15 cellular contexts compared by ENCODE assay signal in the genomic region with DNA sequence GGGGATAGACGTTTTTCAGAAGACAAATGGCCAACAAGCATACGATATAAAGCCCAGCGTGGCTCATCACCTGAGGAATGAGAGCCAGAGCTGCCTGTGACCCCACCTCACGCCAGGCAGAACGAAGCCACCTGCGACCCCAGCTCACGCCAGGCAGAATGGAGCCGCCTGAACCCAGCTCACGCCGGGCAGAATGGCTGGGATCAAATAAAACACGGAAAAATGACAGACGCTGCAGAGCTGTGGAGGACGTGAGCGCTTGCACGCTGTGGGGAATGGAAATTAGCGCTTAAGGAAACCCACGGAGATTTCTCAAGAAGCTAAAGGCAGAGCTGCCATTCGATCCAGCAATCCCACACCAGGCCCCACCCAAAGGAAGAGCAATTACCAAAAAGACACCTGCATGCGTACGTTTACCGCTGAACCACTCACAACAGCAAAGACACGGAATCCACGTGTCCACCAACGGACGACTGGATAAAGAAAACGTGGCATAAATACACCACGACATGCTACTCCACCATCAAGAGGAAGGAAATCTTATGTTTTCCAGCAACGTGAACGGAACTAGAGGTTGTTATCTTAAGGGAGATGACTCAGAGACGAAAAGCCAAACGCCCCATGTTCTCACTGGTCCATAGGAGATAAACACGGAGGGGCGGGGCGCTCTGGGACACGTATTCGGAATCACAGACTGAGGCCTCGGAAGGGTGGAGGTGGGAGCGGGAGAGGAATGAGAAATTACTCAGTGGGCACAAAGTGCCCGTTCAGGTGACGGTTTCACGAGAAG. TPM values are rescaled to one million over a fixed set of nuclear protein-coding genes. Genes with fewer than 3 reads are reported as not detected.
DNase-seq lines count a peak whose midpoint lies in the region; ATAC-seq, FAIRE-seq and TF ChIP-seq lines count a peak whose summit lies in the region.
"Had no signal": no experiment of that assay in that cellular context is flagged by ENCODE, and none has a peak within 500 bp of the region (broad histone marks: within the 10 kb centered on the region; RNA-seq: fewer than 3 reads in every experiment).

No MANE protein-coding gene starts in this region.

- no peak for TF ChIP-seq RAD21 in HepG2 (CRISPR knock-in tag; IDR thresholded peaks at IDR 0.05)

- in situ Hi-C loops in brain microvascular endothelial cell (cut with HindIII; ENCODE audit: low pct_ligation_motif_present, low sequenced_read_pairs) = no loop called here
- in situ Hi-C loops in HepG2 (cut with HindIII; ENCODE audit: extremely low pct_ligation_motif_present, low pct_unique_long_range_greater_than_20kb) = no loop called here

- H3K27me3 Mint-ChIP-seq in activated naive CD4-positive, alpha-beta T cell treated with anti-CD3 and anti-CD28 coated beads, Interleukin-2, amount 50 U/mL, for 24 hours = no peaks in the 10 kb centered on the region
- no peaks in the 10 kb centered on the region for H3K27me3 Mint-ChIP-seq in MCF 10A (ENCODE audit: insufficient read depth, unreplicated experiment)
- H3K27me3 Mint-ChIP-seq: stimulated activated naive CD8-positive, alpha-beta T cell treated with anti-CD3 and anti-CD28 coated beads, Interleukin-15, Interleukin-2, amounts not matched to agents 100 ng/mL and 50 ng/mL, for 24 hours had no signal

- TF ChIP-seq POLR2A in HepG2 (IDR thresholded peaks at IDR 0.05; ENCODE audit: insufficient read depth in 1 of 2, low read depth in 2 of 2, low read length in 2 of 2) (no peak), stomach (IDR thresholded peaks at IDR 0.05) (no peak)

- H3K4me3 Mint-ChIP-seq in activated naive CD4-positive, alpha-beta T cell treated with anti-CD3 and anti-CD28 coated beads, Interleukin-2, amount 50 U/mL, for 24 hours = no peak overlapping the region
- no peak overlapping the region for H3K4me3 Mint-ChIP-seq in MCF 10A (ENCODE audit: unreplicated experiment)
- H3K4me3 Mint-ChIP-seq: endodermal cell; nephron; stimulated activated naive CD8-positive, alpha-beta T cell treated with anti-CD3 and anti-CD28 coated beads, Interleukin-15, Interleukin-2, amounts not matched to agents 100 ng/mL and 50 ng/mL, for 24 hours had no signal

- FAIRE-seq in HepG2 (lab: Jason Lieb, UNC) = no peak

- H3K27ac ChIP-seq in brain microvascular endothelial cell (peak overlapping the region; percentile 85), HepG2 (ENCODE audit: extremely low read length, insufficient read depth, low read length) (no peak overlapping the region), stomach (peak overlapping the region in 3 of 5 donors; percentile 50 to 69 (median 54))

- no peak for TF ChIP-seq CTCF in brain microvascular endothelial cell (IDR thresholded peaks at IDR 0.05; ENCODE audit: low read depth, low read length, missing control alignments)
- TF ChIP-seq CTCF in HepG2 (CRISPR knock-in tag; IDR thresholded peaks at IDR 0.05) = no peak
- no peak for TF ChIP-seq CTCF in stomach (IDR thresholded peaks at IDR 0.05)
- no peak for TF ChIP-seq CTCF in MCF 10A (IDR thresholded peaks at IDR 0.05; ENCODE audit: unreplicated experiment)

- H3K4me3 ChIP-seq in brain microvascular endothelial cell (ENCODE audit: low read depth, low read length) (no peak overlapping the region), HepG2 (replicated peaks in 1 of 3; ENCODE audit: insufficient read depth in 1 of 3, low read depth in 2 of 3, low read length in 3 of 3) (no peak overlapping the region), stomach (no peak overlapping the region)

- no peak overlapping the region for H2AFZ ChIP-seq in HepG2 (ENCODE audit: low read length)

- H3K9me3 ChIP-seq in HepG2 (ENCODE audit: low read length) (no peaks in the 10 kb centered on the region), stomach (no peaks in the 10 kb centered on the region)

- WGBS in HepG2 (ENCODE audit: low lambda C conversion rate) = 33% methylated on average over 41 of the region's 41 CpGs
- WGBS in stomach, 5 donors = 74 to 82% (median 77%) methylated on average over 41 of the region's 41 CpGs

- peak overlapping the region; percentile 72 for H3K27ac Mint-ChIP-seq in activated naive CD4-positive, alpha-beta T cell treated with anti-CD3 and anti-CD28 coated beads, Interleukin-2, amount 50 U/mL, for 24 hours
- no peak overlapping the region for H3K27ac Mint-ChIP-seq in MCF 10A (ENCODE audit: low read depth, unreplicated experiment)
- H3K27ac Mint-ChIP-seq: endodermal cell; stimulated activated naive CD8-positive, alpha-beta T cell treated with anti-CD3 and anti-CD28 coated beads, Interleukin-15, Interleukin-2, amounts not matched to agents 100 ng/mL and 50 ng/mL, for 24 hours had no signal

- no peak for DNase-seq in activated naive CD4-positive, alpha-beta T cell treated with Interleukin-2 at 50 U/mL for 16 hours
- DNase-seq in brain microvascular endothelial cell (peak; percentile 97), HepG2 (ENCODE audit: low spot score) (peak; percentile 12), stomach (peak; percentile 77), MCF 10A (ENCODE audit: unreplicated experiment) (no peak), NCI-H446 treated with DMSO at 0.1 percent for 48 hours (lab: John Stamatoyannopoulos, UW) (no peak), MV-4-11 (lab: John Stamatoyannopoulos, UW) (no peak)
- DNase-seq: ACHN; activated CD4-positive, alpha-beta T cell treated with anti-CD3 and anti-CD28 coated beads, Interleukin-2, amount 50 U/mL, for 1 hour; endodermal cell; SIG-M5; stimulated activated CD4-positive, alpha-beta T cell treated with anti-CD3 and anti-CD28 coated beads, Interleukin-1b, Interleukin-23, amount 100 ng/mL, for 48 hours had no signal

- H3K4me1 Mint-ChIP-seq in activated naive CD4-positive, alpha-beta T cell treated with anti-CD3 and anti-CD28 coated beads, Interleukin-2, amount 50 U/mL, for 24 hours = no peaks in the 10 kb centered on the region
- H3K4me1 Mint-ChIP-seq in MCF 10A (ENCODE audit: insufficient read depth, unreplicated experiment) = peaks cover 7% of the 10 kb centered on the region
- H3K4me1 Mint-ChIP-seq: endodermal cell, nephron had no signal

- no peaks in the 10 kb centered on the region for H3K27me3 ChIP-seq in brain microvascular endothelial cell (replicated peaks)
- H3K27me3 ChIP-seq in HepG2 (ENCODE audit: control insufficient read depth in 1 of 2, insufficient read depth in 2 of 2, low read length in 2 of 2) = peaks cover 11 to 39% of the 10 kb centered on the region in 2 experiments; a peak in 3 of 5 replicates
- H3K27me3 ChIP-seq in stomach = no peaks in the 10 kb centered on the region

- ATAC-seq in HepG2 = no peak

- BruUV-seq in HepG2 (replicated peaks; lab: Mats Ljungman, UMichigan) (no TSS peak), MCF 10A (replicated peaks; lab: Mats Ljungman, UMichigan) (no TSS peak)

- intact Hi-C loops in HepG2 (cut with micrococcal nuclease; ENCODE audit: unreplicated experiment) (no loop called here), stomach (cut with DNase I; ENCODE audit: low total_unique reads) (no loop called here), MCF 10A (cut with micrococcal nuclease) (no loop called here)

- no peaks in the 10 kb centered on the region for H3K79me2 ChIP-seq in HepG2 (ENCODE audit: insufficient read depth, low read length)

- H3K36me3 ChIP-seq in brain microvascular endothelial cell (replicated peaks) (peaks cover 40% of the 10 kb centered on the region), HepG2 (replicated peaks in 1 of 2; ENCODE audit: control insufficient read depth in 1 of 2, insufficient read depth in 2 of 2, low read length in 2 of 2) (no peaks in the 10 kb centered on the region), stomach (peaks cover 8 to 51% (median 31%) of the 10 kb centered on the region in 4 donors)

- POLR2A ChIA-PET in HepG2 (lab: Yijun Ruan, JAX) (no interaction called here), MCF 10A (lab: Yijun Ruan, JAX) (interaction anchor here (2.0 kb wide), 1 partner anchor 11 kb away, joined by 6 read pairs; no protein-coding TSS in a partner anchor)

- H3K4me2 ChIP-seq in HepG2 (ENCODE audit: low read depth, low read length) = no peak overlapping the region

- no peaks in the 10 kb centered on the region for H3K4me1 ChIP-seq in HepG2 (ENCODE audit: insufficient read depth, low read length)
- H3K4me1 ChIP-seq in stomach = peaks cover 0 to 3% (median 0%) of the 10 kb centered on the region in 4 donors

- no peak overlapping the region for H3K9ac ChIP-seq in HepG2 (ENCODE audit: insufficient read depth, low read depth, low read length)

- TF ChIP-seq EP300 in HepG2 (IDR thresholded peaks at IDR 0.05; ENCODE audit: low read depth in 2 of 2, low read length in 2 of 2) = no peak
- no peak for TF ChIP-seq EP300 in HepG2 (CRISPR knock-in tag; IDR thresholded peaks at IDR 0.05; ENCODE audit: borderline replicate concordance)
- TF ChIP-seq EP300 in stomach (IDR thresholded peaks at IDR 0.05) = no peak

- CTCF ChIA-PET in HepG2 (lab: Yijun Ruan, JAX; ENCODE audit: low intra/inter-chr PET ratio, low total read pairs) (no interaction called here), MCF 10A (lab: Yijun Ruan, JAX) (no interaction called here)

- peaks cover 2% of the 10 kb centered on the region for H3K36me3 Mint-ChIP-seq in activated naive CD4-positive, alpha-beta T cell treated with anti-CD3 and anti-CD28 coated beads, Interleukin-2, amount 50 U/mL, for 24 hours
- H3K36me3 Mint-ChIP-seq in MCF 10A (ENCODE audit: insufficient read depth, unreplicated experiment) = peaks cover 15% of the 10 kb centered on the region

- no peaks in the 10 kb centered on the region for H3K9me3 Mint-ChIP-seq in activated naive CD4-positive, alpha-beta T cell treated with anti-CD3 and anti-CD28 coated beads, Interleukin-2, amount 50 U/mL, for 24 hours
- no peaks in the 10 kb centered on the region for H3K9me3 Mint-ChIP-seq in MCF 10A (ENCODE audit: unreplicated experiment)
- H3K9me3 Mint-ChIP-seq: endodermal cell; nephron; stimulated activated naive CD8-positive, alpha-beta T cell treated with anti-CD3 and anti-CD28 coated beads, Interleukin-15, Interleukin-2, amounts not matched to agents 100 ng/mL and 50 ng/mL, for 24 hours had no signal

- H4K20me1 ChIP-seq in HepG2 (ENCODE audit: insufficient read depth, low read length) = no peaks in the 10 kb centered on the region

RNA-seq across cellular contexts. Expression of a gene that starts 30.7 kb away (rescaled TPM):
- total RNA-seq in HepG2 (2016; rRNA removed; fragmentation: Illumina TruSeq; extraction: Trizol) = not detected in 2 replicates
- total RNA-seq in HepG2 (2016; cell fraction: cytosol; rRNA removed; fragmentation: Illumina TruSeq; extraction: Trizol; ENCODE audit: low read depth) = not detected in 2 replicates
- total RNA-seq in HepG2 (2016; cell fraction: insoluble cytoplasmic fraction; rRNA removed; fragmentation: Illumina TruSeq; extraction: Trizol) = not detected in 2 replicates
- not detected in 2 replicates for total RNA-seq in HepG2 (2016; cell fraction: membrane; rRNA removed; fragmentation: Illumina TruSeq; extraction: Trizol)
- total RNA-seq in HepG2 (2016; cell fraction: nucleus; rRNA removed; fragmentation: Illumina TruSeq; extraction: Trizol) = not detected in 2 replicates
- polyA plus RNA-seq in HepG2 (2011; rRNA removed) = 0.01 TPM in 1 of 2 replicates, not detected in the other
- not detected in 2 replicates for polyA plus RNA-seq in HepG2 (2011; cell fraction: cytosol; rRNA removed)
- polyA plus RNA-seq in HepG2 (2011; cell fraction: nucleus; rRNA removed) = 0.03 TPM in 1 of 2 replicates, not detected in the other
- polyA plus RNA-seq in HepG2 (2012) = not detected in 2 replicates
- polyA plus RNA-seq in HepG2 (2016; cell fraction: cytosol; fragmentation: Illumina TruSeq; extraction: Trizol; ENCODE audit: low read depth) = not detected in 2 replicates
- not detected in 2 replicates for polyA plus RNA-seq in HepG2 (2016; cell fraction: insoluble cytoplasmic fraction; fragmentation: Illumina TruSeq; extraction: Trizol; ENCODE audit: low read depth)
- polyA plus RNA-seq in HepG2 (2016; cell fraction: membrane; fragmentation: Illumina TruSeq; extraction: Trizol; ENCODE audit: low read depth) = not detected in 2 replicates
- not detected in 2 replicates for polyA plus RNA-seq in HepG2 (2016; cell fraction: nucleus; fragmentation: Illumina TruSeq; extraction: Trizol; ENCODE audit: insufficient read depth, low read depth)
- polyA minus RNA-seq in HepG2 (2011; rRNA and poly(A)+ RNA removed; ENCODE audit: low replicate concordance) = 1.9 TPM in 1 of 2 replicates, not detected in the other
- not detected in 2 replicates for polyA minus RNA-seq in HepG2 (2011; cell fraction: cytosol; rRNA and poly(A)+ RNA removed)
- 0.13 TPM in 1 of 2 replicates, not detected in the other for polyA minus RNA-seq in HepG2 (2011; cell fraction: nucleus; rRNA and poly(A)+ RNA removed)
- 10 to 100 TPM in 2 of 5 donors, 1 to 10 TPM in 1, under 1 TPM in 1, not detected in 1; 0.58 to 32.6 (median 12.0) TPM for total RNA-seq in stomach
- polyA plus RNA-seq in stomach = 10 to 100 TPM in 1 of 3 donors, 1 to 10 TPM in 1, under 1 TPM in 1; 0.95 to 17.6 (median 8.7) TPM
- total RNA-seq in MCF 10A (2022) = 0.54 and 1.4 TPM in 2 replicates

Comparison
In these comparisons a context has a peak if more than half of its experiments do, and no peak if none do; other contexts are left out.
1. DNase-seq: peak in brain microvascular endothelial cell (single experiment), HepG2 (single experiment) and stomach (single experiment); none in activated naive CD4-positive, alpha-beta T cell treated with Interleukin-2 at 50 U/mL for 16 hours (single experiment), MCF 10A (single experiment), NCI-H446 treated with DMSO at 0.1 percent for 48 hours (single experiment) and MV-4-11 (single experiment).